In the genomic region with DNA sequence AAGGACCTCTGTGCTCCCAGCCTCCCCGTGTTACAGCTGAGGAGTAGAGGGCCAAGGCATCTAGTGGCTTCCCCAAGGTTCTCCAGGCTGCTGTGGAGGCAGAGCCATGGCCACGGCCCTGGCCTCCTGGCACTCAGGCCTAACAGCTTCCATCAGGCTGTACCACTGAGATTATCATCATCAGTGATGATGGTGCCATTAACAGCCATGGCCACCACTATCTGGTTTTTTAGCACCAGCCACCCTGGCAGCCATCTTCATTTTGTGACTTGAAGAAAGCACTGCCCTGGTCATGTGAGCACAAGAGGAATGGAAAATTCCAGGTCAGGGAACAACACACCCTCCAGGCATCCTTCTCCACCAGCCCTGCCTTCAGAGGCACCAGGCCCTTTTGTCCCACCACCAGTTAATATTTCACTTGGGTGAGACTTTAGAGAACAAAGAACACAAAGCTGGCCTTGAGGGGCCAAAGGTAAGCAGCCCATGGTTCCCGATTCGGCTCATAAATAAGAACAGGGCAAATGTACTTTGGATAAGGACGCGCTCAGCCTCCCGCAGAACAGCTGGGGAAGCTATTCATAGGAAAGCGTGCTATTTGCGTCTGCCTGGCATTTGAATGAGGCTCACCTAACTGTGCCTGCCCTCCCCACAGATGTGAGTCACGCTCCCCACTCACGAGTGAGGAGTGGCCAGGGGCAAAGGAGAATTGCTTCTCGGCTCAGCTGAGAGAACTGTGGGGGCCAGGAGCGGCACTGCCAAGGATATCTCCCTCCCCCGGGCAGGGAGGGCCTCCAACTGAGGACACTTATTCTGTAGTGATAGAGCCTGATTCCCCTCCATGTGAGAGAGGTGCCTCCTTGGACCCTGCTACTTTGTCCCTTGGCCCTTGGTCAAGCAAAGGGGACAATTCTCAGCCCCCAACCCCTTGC, we compare ENCODE assay signal across 15 cellular contexts.
DNase-seq lines count a peak whose midpoint lies in the region; ATAC-seq and TF ChIP-seq lines count a peak whose summit lies in the region.
"Had no signal": no experiment of that assay in that cellular context is flagged by ENCODE, and none has a peak within 500 bp of the region (broad histone marks: within the 10 kb centered on the region; RNA-seq: fewer than 3 reads in every experiment).

No MANE protein-coding gene starts in this region.

- no peak overlapping the region for H4K91ac ChIP-seq in IMR-90 (ENCODE audit: insufficient read depth, low read depth, low read length)

- no peak overlapping the region for H2BK15ac ChIP-seq in IMR-90 (ENCODE audit: low read depth, low read length)

- no peak overlapping the region for H3K27ac Mint-ChIP-seq in activated T-cell treated with anti-CD3 and anti-CD28 coated beads, Interleukin-2, amount 50 U/mL, for 24 hours
- H3K27ac Mint-ChIP-seq: activated CD8-positive, alpha-beta T cell treated with anti-CD3 and anti-CD28 coated beads for 36 hours had no signal

- dilution Hi-C loops in IMR-90 (cut with HindIII; ENCODE audit: low sequenced_read_pairs, unreplicated experiment): no loop called here

- CTCF ChIA-PET in IMR-90 (lab: Yijun Ruan, JAX): interaction anchor here (2.2 kb wide), 1 partner anchor 10 kb away, joined by 10 read pairs; no protein-coding TSS in a partner anchor

- peak overlapping the region; percentile 12 for H2AK9ac ChIP-seq in IMR-90 (replicated peaks; ENCODE audit: low read depth, low read length, poor library complexity)

- no peak for TF ChIP-seq POLR2A in IMR-90 (IDR thresholded peaks at IDR 0.05; ENCODE audit: low read depth, low read length)
- no peak for TF ChIP-seq POLR2A in stomach (IDR thresholded peaks at IDR 0.05)

- no peaks in the 10 kb centered on the region; the same call in 1 of the 2 replicates for H3K4me1 ChIP-seq in IMR-90 (ENCODE audit: control insufficient read depth, insufficient read depth, low read length)
- peaks cover 18 to 38% (median 23%) of the 10 kb centered on the region in 4 donors for H3K4me1 ChIP-seq in stomach
- H3K4me1 ChIP-seq: SJSA1 had no signal

- H3K9me3 Mint-ChIP-seq in activated T-cell treated with anti-CD3 and anti-CD28 coated beads, Interleukin-2, amount 50 U/mL, for 24 hours: no peaks in the 10 kb centered on the region
- H3K9me3 Mint-ChIP-seq: activated CD8-positive, alpha-beta T cell treated with anti-CD3 and anti-CD28 coated beads for 36 hours had no signal

- H4K20me1 ChIP-seq in IMR-90 (ENCODE audit: insufficient read depth, low read length): no peaks in the 10 kb centered on the region
- H4K20me1 ChIP-seq: BLaER1 had no signal

- intact Hi-C loops in IMR-90 (cut with micrococcal nuclease) (no loop called here), Right ventricle myocardium inferior (cut with DNase I) (loop anchor here (1.0 kb wide), 1 partner anchor 42 kb away; no protein-coding TSS in a partner anchor), stomach (cut with DNase I; ENCODE audit: low total_unique reads) (no loop called here)

- H2AFZ ChIP-seq in IMR-90 (replicated peaks; ENCODE audit: low read length, poor library complexity): no peak overlapping the region

- H3K4ac ChIP-seq in IMR-90 (ENCODE audit: low read depth, low read length): no peak overlapping the region

- no peak overlapping the region for H3K18ac ChIP-seq in IMR-90 (ENCODE audit: low read depth, low read length)

- no peak for TF ChIP-seq EP300 in stomach (IDR thresholded peaks at IDR 0.05)

- H3K4me1 Mint-ChIP-seq in activated T-cell treated with anti-CD3 and anti-CD28 coated beads, Interleukin-2, amount 50 U/mL, for 24 hours (ENCODE audit: low read depth): no peaks in the 10 kb centered on the region

- H4K8ac ChIP-seq in IMR-90 (ENCODE audit: low read depth in 2 of 2, low read length in 2 of 2): no peak overlapping the region

- no peak overlapping the region for H2BK20ac ChIP-seq in IMR-90 (ENCODE audit: low read depth, low read length)

- DNase-seq in IMR-90: no peak
- DNase-seq in Right ventricle myocardium inferior (ENCODE audit: missing footprints): peak; percentile 65
- peak; percentile 20 for DNase-seq in middle frontal gyrus (ENCODE audit: extremely low spot score, low spot score)
- DNase-seq in stomach: peak; percentile 78
- no peak for DNase-seq in OCI-M2 (lab: John Stamatoyannopoulos, UW; ENCODE audit: unreplicated experiment)
- no peak for DNase-seq in activated T-cell treated with anti-CD3 and anti-CD28 coated beads, Interleukin-2, amount 50 U/mL, for 24 hours
- DNase-seq: activated CD8-positive, alpha-beta T cell treated with anti-CD3 and anti-CD28 coated beads for 36 hours; activated effector memory CD4-positive, alpha-beta T cell treated with Interleukin-2 at 50 U/mL for 16 hours; aorta; dermis blood vessel endothelial cell; MM.1S; NCI-H2081 treated with DMSO at 0.1 percent for 48 hours had no signal

- TF ChIP-seq CTCF in IMR-90 (conservative IDR thresholded peaks at IDR 0.05; ENCODE audit: low read depth, low read length) (no peak), stomach (IDR thresholded peaks at IDR 0.05) (no peak)

- H3K4me2 ChIP-seq in IMR-90 (ENCODE audit: low read depth, low read length): no peak overlapping the region
- H3K4me2 ChIP-seq: BLaER1 had no signal

- H3K9me3 ChIP-seq in IMR-90 (ENCODE audit: control insufficient read depth, insufficient read depth, low read length) (no peaks in the 10 kb centered on the region), stomach (no peaks in the 10 kb centered on the region)
- H3K9me3 ChIP-seq: BLaER1, SJSA1 had no signal

- H3K79me1 ChIP-seq in IMR-90 (ENCODE audit: low read depth in 1 of 2, low read length in 2 of 2): no peaks in the 10 kb centered on the region

- H2BK5ac ChIP-seq in IMR-90 (ENCODE audit: low read depth, low read length, poor library complexity, severe bottlenecking): no peak overlapping the region

- no peaks in the 10 kb centered on the region for H3K27me3 Mint-ChIP-seq in activated T-cell treated with anti-CD3 and anti-CD28 coated beads, Interleukin-2, amount 50 U/mL, for 24 hours
- H3K27me3 Mint-ChIP-seq: activated CD8-positive, alpha-beta T cell treated with anti-CD3 and anti-CD28 coated beads for 36 hours had no signal

- in situ Hi-C loops in IMR-90 (cut with MboI; ENCODE audit: low sequenced_read_pairs): no loop called here

- no peak overlapping the region for H3K9ac ChIP-seq in IMR-90 (ENCODE audit: low read depth, low read length)
- H3K9ac ChIP-seq: BLaER1 had no signal

- no peak overlapping the region for H3K14ac ChIP-seq in IMR-90 (replicated peaks; ENCODE audit: low read depth, low read length)

- H3K36me3 ChIP-seq in IMR-90 (ENCODE audit: control insufficient read depth, insufficient read depth, low read length) (no peaks in the 10 kb centered on the region), stomach (no peaks in the 10 kb centered on the region)
- H3K36me3 ChIP-seq: BLaER1, SJSA1 had no signal

- no peaks in the 10 kb centered on the region for H3K36me3 Mint-ChIP-seq in activated T-cell treated with anti-CD3 and anti-CD28 coated beads, Interleukin-2, amount 50 U/mL, for 24 hours (ENCODE audit: low read depth)

- H3K27ac ChIP-seq in IMR-90 (ENCODE audit: insufficient read depth, low read length): no peak overlapping the region
- H3K27ac ChIP-seq in stomach: peak overlapping the region; percentile 42 to 84 (median 63)
- H3K27ac ChIP-seq: BLaER1, SJSA1 had no signal

- TF ChIP-seq RAD21 in IMR-90 (IDR thresholded peaks at IDR 0.05; ENCODE audit: low read length): no peak

- no peak for ATAC-seq in IMR-90 (ENCODE audit: low read depth)
- ATAC-seq in Right ventricle myocardium inferior: peak; percentile 77
- no peak for ATAC-seq in HG03045 (IDR thresholded peaks at IDR 0.05; ENCODE audit: unreplicated experiment)
- ATAC-seq: activated CD8-positive, alpha-beta T cell treated with anti-CD3 and anti-CD28 coated beads for 36 hours had no signal

- H3K9me1 ChIP-seq in IMR-90 (ENCODE audit: insufficient read depth, low read length): no peaks in the 10 kb centered on the region

- H2AK5ac ChIP-seq in IMR-90 (ENCODE audit: low read depth, low read length): no peak overlapping the region

- POLR2A ChIA-PET in IMR-90 (lab: Charles Lee; ENCODE audit: unreplicated experiment): no interaction called here

- no peak overlapping the region for H2BK120ac ChIP-seq in IMR-90 (ENCODE audit: low read depth, low read length)

- H3K56ac ChIP-seq in IMR-90 (ENCODE audit: extremely low read depth, insufficient read depth, low read length): no peak overlapping the region

- BruUV-seq in IMR-90 (replicated peaks; lab: Mats Ljungman, UMichigan): no TSS peak

- WGBS in IMR-90 (ENCODE audit: extremely low coverage in 2 of 2, insufficient read length in 1 of 2), 2 experiments: 79% methylated on average over 6 of the region's 14 CpGs; no CpG with 5 or more reads in 1 of the 2 experiments
- WGBS in stomach, 5 donors: 43 to 68% (median 55%) methylated on average over 14 of the region's 14 CpGs

- no peak overlapping the region for H3K23ac ChIP-seq in IMR-90 (ENCODE audit: low read depth, low read length)

- peaks cover 23% of the 10 kb centered on the region for H3K27me3 ChIP-seq in IMR-90 (ENCODE audit: control insufficient read depth, insufficient read depth, low read length)
- H3K27me3 ChIP-seq in stomach: no peaks in the 10 kb centered on the region
- H3K27me3 ChIP-seq: BLaER1 had no signal

- no peak overlapping the region for H3K4me3 Mint-ChIP-seq in activated T-cell treated with anti-CD3 and anti-CD28 coated beads, Interleukin-2, amount 50 U/mL, for 24 hours
- H3K4me3 Mint-ChIP-seq: activated CD8-positive, alpha-beta T cell treated with anti-CD3 and anti-CD28 coated beads for 36 hours had no signal

- no peak overlapping the region for H4K5ac ChIP-seq in IMR-90 (ENCODE audit: low read depth, low read length)

- H3K4me3 ChIP-seq in IMR-90 (ENCODE audit: insufficient read depth, low read depth, low read length) (no peak overlapping the region), stomach (no peak overlapping the region)
- H3K4me3 ChIP-seq: BLaER1, SJSA1 had no signal

TF ChIP-seq in IMR-90, 13 proteins besides CTCF, POLR2A, EP300 and RAD21:
- TF ChIP-seq SMC3 (IDR thresholded peaks at IDR 0.05; ENCODE audit: low read depth, low read length) (no peak), MAZ (IDR thresholded peaks at IDR 0.05; ENCODE audit: borderline replicate concordance, low read depth, low read length) (no peak), CEBPB (IDR thresholded peaks at IDR 0.05; ENCODE audit: low read depth, low read length) (no peak), USF2 (IDR thresholded peaks at IDR 0.05; ENCODE audit: low read depth, low read length) (no peak), FOS (IDR thresholded peaks at IDR 0.05; ENCODE audit: low read depth, low read length) (no peak), RCOR1 (IDR thresholded peaks at IDR 0.05; ENCODE audit: insufficient replicate concordance, low read length) (no peak), MXI1 (IDR thresholded peaks at IDR 0.05; ENCODE audit: borderline replicate concordance, low read depth, low read length) (no peak)
TF ChIP-seq in IMR-90: peak in this region for 0.

Comparison
In these comparisons a context has a peak if more than half of its experiments do, and no peak if none do; other contexts are left out.
1. DNase-seq: peak in Right ventricle myocardium inferior (single experiment), middle frontal gyrus (single experiment) and stomach (single experiment); none in IMR-90 (single experiment), OCI-M2 (single experiment) and activated T-cell treated with anti-CD3 and anti-CD28 coated beads, Interleukin-2, amount 50 U/mL, for 24 hours (single experiment).